Comparison of ENCODE assay signal across 20 cellular contexts in the genomic region with DNA sequence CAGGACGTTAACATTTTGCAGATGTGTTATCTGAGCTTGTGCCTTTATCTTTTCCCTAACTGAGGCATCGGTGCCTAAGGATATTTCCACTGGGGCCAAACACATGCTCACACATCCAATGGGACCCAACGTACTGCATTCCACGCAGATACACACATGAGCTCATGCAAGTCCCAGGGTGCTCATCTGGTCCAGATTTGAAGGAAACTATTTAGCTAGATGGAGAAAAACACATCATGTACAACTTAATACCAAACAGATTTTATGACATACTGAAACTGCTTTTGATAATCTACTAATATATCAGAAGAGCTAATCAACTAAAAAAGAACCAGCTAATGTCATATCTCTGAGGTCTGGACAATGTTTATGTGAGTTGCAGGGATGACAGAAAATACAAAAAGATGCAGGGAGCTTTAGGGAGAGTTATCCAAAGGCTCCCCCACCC.
DNase-seq lines count a peak whose midpoint lies in the region; ATAC-seq and TF ChIP-seq lines count a peak whose summit lies in the region.
"Had no signal": no experiment of that assay in that cellular context is flagged by ENCODE, and none has a peak within 500 bp of the region (broad histone marks: within the 10 kb centered on the region; RNA-seq: fewer than 3 reads in every experiment).

No MANE protein-coding gene starts in this region.

- no peaks in the 10 kb centered on the region for H3K79me2 ChIP-seq in SK-N-SH (ENCODE audit: insufficient read depth)
- H3K79me2 ChIP-seq: parathyroid adenoma had no signal

- H2AK5ac ChIP-seq in IMR-90 (ENCODE audit: low read depth, low read length) = peak overlapping the region; percentile 65
- no peak overlapping the region for H2AK5ac ChIP-seq in mesenchymal stem cell (ENCODE audit: low read length, severe bottlenecking)

- intact Hi-C loops in IMR-90 (cut with micrococcal nuclease) = no loop called here

- H2BK120ac ChIP-seq in IMR-90 (ENCODE audit: low read depth, low read length) = peak overlapping the region; percentile 17; the same call in 1 of the 2 replicates
- no peak overlapping the region for H2BK120ac ChIP-seq in mesenchymal stem cell (ENCODE audit: low read depth, low read length)

- no CpG with 5 or more reads among the region's 4 CpGs for WGBS in IMR-90 (ENCODE audit: extremely low coverage in 2 of 2, insufficient read length in 1 of 2), 2 experiments
- whole genome bisulfite sequencing in SK-N-SH (ENCODE audit: low lambda C conversion rate) = 1% methylated on average over 4 of the region's 4 CpGs
- WGBS in mesenchymal stem cell = 89% methylated on average over 4 of the region's 4 CpGs

- no peak for TF ChIP-seq RAD21 in IMR-90 (IDR thresholded peaks at IDR 0.05; ENCODE audit: low read length)
- 0 out of 2 replicates have a peak, but pooled peaks have one; percentile 12 for TF ChIP-seq RAD21 in SK-N-SH (IDR thresholded peaks at IDR 0.05; ENCODE audit: low read length)

- H3K9me3 ChIP-seq in IMR-90 (ENCODE audit: control insufficient read depth, insufficient read depth, low read length) (no peaks in the 10 kb centered on the region), SK-N-SH (no peaks in the 10 kb centered on the region; the same call in 1 of the 2 replicates), mesenchymal stem cell (ENCODE audit: control insufficient read depth, low read length) (peaks cover 15% of the 10 kb centered on the region)
- H3K9me3 ChIP-seq: upper lobe of right lung had no signal

- no peaks in the 10 kb centered on the region for H3K9me2 ChIP-seq in SK-N-SH

- peaks cover 12% of the 10 kb centered on the region for H3K9me1 ChIP-seq in IMR-90 (ENCODE audit: insufficient read depth, low read length)

- H3K18ac ChIP-seq in IMR-90 (ENCODE audit: low read depth, low read length) (peak overlapping the region; percentile 45; the same call in 1 of the 2 replicates), mesenchymal stem cell (ENCODE audit: low read depth in 1 of 2, low read length in 2 of 2) (no peak overlapping the region)

- H3K23ac ChIP-seq in IMR-90 (ENCODE audit: low read depth, low read length) (no peak overlapping the region), mesenchymal stem cell (ENCODE audit: low read length in 2 of 2) (no peak overlapping the region)

- H3K9ac ChIP-seq in IMR-90 (ENCODE audit: low read depth, low read length) (no peak overlapping the region), SK-N-SH (no peak overlapping the region), mesenchymal stem cell (ENCODE audit: low read length) (peak overlapping the region; percentile 85)
- H3K9ac ChIP-seq: parathyroid adenoma had no signal

- H4K20me1 ChIP-seq in IMR-90 (ENCODE audit: insufficient read depth, low read length) (no peaks in the 10 kb centered on the region), SK-N-SH (ENCODE audit: insufficient read depth) (no peaks in the 10 kb centered on the region)
- H4K20me1 ChIP-seq: BLaER1 treated with 17β-estradiol and CSF1 and Interleukin-3, amounts not matched to agents 10 nM and 100 nM had no signal

- H2BK5ac ChIP-seq in IMR-90 (ENCODE audit: low read depth, low read length, poor library complexity, severe bottlenecking) (no peak overlapping the region), mesenchymal stem cell (ENCODE audit: low read depth, low read length, poor library complexity, severe bottlenecking) (no peak overlapping the region)

- CTCF ChIA-PET in IMR-90 (lab: Yijun Ruan, JAX) (no interaction called here), SK-N-SH (lab: Yijun Ruan, JAX) (interaction anchor here (1.0 to 1.6 kb wide), 5 partner anchors 65 to 244 kb away, joined by 3 to 5 read pairs (median 3); no protein-coding TSS in a partner anchor)

- no peaks in the 10 kb centered on the region for H3F3A ChIP-seq in SK-N-SH (replicated peaks; ENCODE audit: insufficient read depth)

- H3K14ac ChIP-seq in IMR-90 (replicated peaks; ENCODE audit: low read depth, low read length) = no peak overlapping the region; the same call in 1 of the 2 replicates
- H3K14ac ChIP-seq in mesenchymal stem cell (ENCODE audit: low read length in 2 of 2) = no peak overlapping the region

- no peak for DNase-seq in IMR-90
- peak; percentile 59 for DNase-seq in SK-N-SH
- DNase-seq in fibroblast of peridontal ligament (ENCODE audit: extremely low read depth) = peak; percentile 75
- DNase-seq in mesenchymal stem cell = no peak
- DNase-seq in NCI-H2081 (lab: John Stamatoyannopoulos, UW) = no peak
- no peak for DNase-seq in effector CD8-positive, alpha-beta T cell (lab: John Stamatoyannopoulos, UW)
- DNase-seq: activated CD4-positive, CD25-positive, alpha-beta regulatory T cell treated with anti-CD3 and anti-CD28 coated beads, Interleukin-2, amount 50 U/mL, for 72 hours; activated T-cell treated with anti-CD3 and anti-CD28 coated beads for 4 hours; adrenal gland; DMS79 treated with DMSO at 0.1 percent for 48 hours; effector CD4-positive, alpha-beta T cell; islet precursor cell; lower lobe of right lung; NCI-H187; stimulated activated CD4-positive, alpha-beta T cell treated with anti-CD3 and anti-CD28 coated beads, Interleukin-2, amount 100 ng/mL, for 48 hours; upper lobe of right lung had no signal

- H2BK15ac ChIP-seq in IMR-90 (ENCODE audit: low read depth, low read length) (peak overlapping the region; percentile 25; the same call in 1 of the 3 replicates), mesenchymal stem cell (ENCODE audit: low read depth, poor library complexity, severe bottlenecking) (no peak overlapping the region)

- dilution Hi-C loops in IMR-90 (cut with HindIII; ENCODE audit: low sequenced_read_pairs, unreplicated experiment) = no loop called here

- H3K27ac ChIP-seq in IMR-90 (ENCODE audit: insufficient read depth, low read length) (no peak overlapping the region), SK-N-SH (ENCODE audit: low read depth in 2 of 2, low read length in 1 of 2) (no peak overlapping the region; a peak in 1 of 4 replicates), mesenchymal stem cell (ENCODE audit: low read length, poor library complexity, severe bottlenecking) (no peak overlapping the region)
- H3K27ac ChIP-seq: adrenal gland, lower lobe of right lung, parathyroid adenoma, upper lobe of right lung had no signal

- no peak overlapping the region for H3K56ac ChIP-seq in IMR-90 (ENCODE audit: extremely low read depth, insufficient read depth, low read length)

- no peak overlapping the region for H2AFZ ChIP-seq in IMR-90 (replicated peaks; ENCODE audit: low read length, poor library complexity)
- no peak overlapping the region for H2AFZ ChIP-seq in SK-N-SH (ENCODE audit: low read depth)
- H2AFZ ChIP-seq in mesenchymal stem cell (ENCODE audit: low read depth, low read length) = no peak overlapping the region
- H2AFZ ChIP-seq: parathyroid adenoma had no signal

- H4K8ac ChIP-seq in IMR-90 (ENCODE audit: low read depth in 2 of 2, low read length in 2 of 2) = no peak overlapping the region
- no peak overlapping the region for H4K8ac ChIP-seq in mesenchymal stem cell (ENCODE audit: low read length)

- peaks cover 20% of the 10 kb centered on the region for H3K4me1 ChIP-seq in IMR-90 (ENCODE audit: control insufficient read depth, insufficient read depth, low read length)
- peaks cover 0 to 24% of the 10 kb centered on the region in 2 experiments; a peak in 2 of 4 replicates for H3K4me1 ChIP-seq in SK-N-SH (ENCODE audit: control insufficient read depth in 1 of 2, insufficient read depth in 2 of 2, low read depth in 1 of 2, low read length in 1 of 2)
- peaks cover 9% of the 10 kb centered on the region for H3K4me1 ChIP-seq in mesenchymal stem cell (ENCODE audit: control insufficient read depth, insufficient read depth, low read depth, low read length)
- H3K4me1 ChIP-seq: parathyroid adenoma had no signal

- peak overlapping the region; percentile 72 for H2BK20ac ChIP-seq in IMR-90 (ENCODE audit: low read depth, low read length)

- ATAC-seq in IMR-90 (ENCODE audit: low read depth) = no peak
- no peak for ATAC-seq in GM21528 (IDR thresholded peaks at IDR 0.05; ENCODE audit: low FRiP score, unreplicated experiment)
- no peak for ATAC-seq in HG02678 (IDR thresholded peaks at IDR 0.05; ENCODE audit: unreplicated experiment)
- ATAC-seq: lower lobe of right lung, upper lobe of right lung had no signal

- no TSS peak for BruUV-seq in IMR-90 (replicated peaks; lab: Mats Ljungman, UMichigan)

- H3K4ac ChIP-seq in IMR-90 (ENCODE audit: low read depth, low read length) (peak overlapping the region; percentile 40; the same call in 1 of the 2 replicates), mesenchymal stem cell (ENCODE audit: low read depth in 1 of 2, low read length in 2 of 2) (no peak overlapping the region)

- H4K5ac ChIP-seq in IMR-90 (ENCODE audit: low read depth, low read length) = peak overlapping the region; percentile 53; the same call in 1 of the 2 replicates

- TF ChIP-seq POLR2A in IMR-90 (IDR thresholded peaks at IDR 0.05; ENCODE audit: low read depth, low read length) = no peak

- no peak overlapping the region for H2BK12ac ChIP-seq in mesenchymal stem cell (ENCODE audit: low read length in 2 of 2)

- H3K4me2 ChIP-seq in IMR-90 (ENCODE audit: low read depth, low read length) (no peak overlapping the region), SK-N-SH (no peak overlapping the region), mesenchymal stem cell (ENCODE audit: low read length, poor library complexity, severe bottlenecking) (no peak overlapping the region)

- H3K4me3 ChIP-seq in IMR-90 (ENCODE audit: insufficient read depth, low read depth, low read length) = no peak overlapping the region
- no peak overlapping the region for H3K4me3 ChIP-seq in SK-N-SH (ENCODE audit: low read depth in 2 of 2, low read length in 1 of 2)
- H3K4me3 ChIP-seq in mesenchymal stem cell (ENCODE audit: insufficient read depth in 1 of 2, low read depth in 1 of 2, low read length in 2 of 2) = peak overlapping the region in 1 of 2 experiments; percentile 1
- H3K4me3 ChIP-seq: adrenal gland; BLaER1 treated with 17β-estradiol and CSF1 and Interleukin-3, amounts not matched to agents 10 nM and 100 nM; lower lobe of right lung; upper lobe of right lung had no signal

- H4K91ac ChIP-seq in IMR-90 (ENCODE audit: insufficient read depth, low read depth, low read length) (no peak overlapping the region), mesenchymal stem cell (ENCODE audit: low read length) (no peak overlapping the region)

- H3K27me3 ChIP-seq in IMR-90 (ENCODE audit: control insufficient read depth, insufficient read depth, low read length) (no peaks in the 10 kb centered on the region), SK-N-SH (ENCODE audit: insufficient read depth) (peaks cover 30% of the 10 kb centered on the region), mesenchymal stem cell (ENCODE audit: control insufficient read depth in 1 of 2, insufficient read depth in 1 of 2, low read length in 2 of 2) (peaks cover 0 to 57% of the 10 kb centered on the region in 2 experiments)
- H3K27me3 ChIP-seq: BLaER1 treated with 17β-estradiol and CSF1 and Interleukin-3, amounts not matched to agents 10 nM and 100 nM; upper lobe of right lung had no signal

- no peak overlapping the region for H2AK9ac ChIP-seq in IMR-90 (replicated peaks; ENCODE audit: low read depth, low read length, poor library complexity)

- POLR2A ChIA-PET in IMR-90 (lab: Charles Lee; ENCODE audit: unreplicated experiment) = no interaction called here
- POLR2A ChIA-PET in SK-N-SH (lab: Yijun Ruan, JAX) = interaction anchor here (0.8 to 1.2 kb wide), 3 partner anchors 130 to 233 kb away, joined by 3 read pairs; no protein-coding TSS in a partner anchor

- H3K79me1 ChIP-seq in IMR-90 (ENCODE audit: low read depth in 1 of 2, low read length in 2 of 2) (no peaks in the 10 kb centered on the region), mesenchymal stem cell (replicated peaks; ENCODE audit: low read length, poor library complexity, severe bottlenecking) (no peaks in the 10 kb centered on the region)

- in situ Hi-C loops in IMR-90 (cut with MboI; ENCODE audit: low sequenced_read_pairs) = no loop called here

- peak in 1 of 2 experiments; percentile 85; a peak in 2 of 4 replicates for TF ChIP-seq EP300 in SK-N-SH (IDR thresholded peaks at IDR 0.05; ENCODE audit: borderline replicate concordance in 1 of 2, low read depth in 1 of 2, low read length in 1 of 2)

- no peaks in the 10 kb centered on the region for H3K36me3 ChIP-seq in IMR-90 (ENCODE audit: control insufficient read depth, insufficient read depth, low read length)
- no peaks in the 10 kb centered on the region for H3K36me3 ChIP-seq in SK-N-SH (replicated peaks in 1 of 2; ENCODE audit: control insufficient read depth in 1 of 2, insufficient read depth in 2 of 2, low read length in 1 of 2)
- H3K36me3 ChIP-seq in mesenchymal stem cell (ENCODE audit: control insufficient read depth in 1 of 2, insufficient read depth in 2 of 2, low read depth in 1 of 2, low read length in 2 of 2) = no peaks in the 10 kb centered on the region
- H3K36me3 ChIP-seq: adrenal gland, lower lobe of right lung, upper lobe of right lung had no signal

- no peak for TF ChIP-seq CTCF in IMR-90 (conservative IDR thresholded peaks at IDR 0.05; ENCODE audit: low read depth, low read length)
- TF ChIP-seq CTCF in SK-N-SH (IDR thresholded peaks at IDR 0.05) = no peak

Comparison
In these comparisons a context has a peak if more than half of its experiments do, and no peak if none do; other contexts are left out.
1. DNase-seq: peak in SK-N-SH (single experiment) and fibroblast of peridontal ligament (single experiment); none in IMR-90 (single experiment), mesenchymal stem cell (single experiment), NCI-H2081 (0 of 2) and effector CD8-positive, alpha-beta T cell (single experiment).